18 cellular contexts compared by ENCODE assay signal in the genomic region with DNA sequence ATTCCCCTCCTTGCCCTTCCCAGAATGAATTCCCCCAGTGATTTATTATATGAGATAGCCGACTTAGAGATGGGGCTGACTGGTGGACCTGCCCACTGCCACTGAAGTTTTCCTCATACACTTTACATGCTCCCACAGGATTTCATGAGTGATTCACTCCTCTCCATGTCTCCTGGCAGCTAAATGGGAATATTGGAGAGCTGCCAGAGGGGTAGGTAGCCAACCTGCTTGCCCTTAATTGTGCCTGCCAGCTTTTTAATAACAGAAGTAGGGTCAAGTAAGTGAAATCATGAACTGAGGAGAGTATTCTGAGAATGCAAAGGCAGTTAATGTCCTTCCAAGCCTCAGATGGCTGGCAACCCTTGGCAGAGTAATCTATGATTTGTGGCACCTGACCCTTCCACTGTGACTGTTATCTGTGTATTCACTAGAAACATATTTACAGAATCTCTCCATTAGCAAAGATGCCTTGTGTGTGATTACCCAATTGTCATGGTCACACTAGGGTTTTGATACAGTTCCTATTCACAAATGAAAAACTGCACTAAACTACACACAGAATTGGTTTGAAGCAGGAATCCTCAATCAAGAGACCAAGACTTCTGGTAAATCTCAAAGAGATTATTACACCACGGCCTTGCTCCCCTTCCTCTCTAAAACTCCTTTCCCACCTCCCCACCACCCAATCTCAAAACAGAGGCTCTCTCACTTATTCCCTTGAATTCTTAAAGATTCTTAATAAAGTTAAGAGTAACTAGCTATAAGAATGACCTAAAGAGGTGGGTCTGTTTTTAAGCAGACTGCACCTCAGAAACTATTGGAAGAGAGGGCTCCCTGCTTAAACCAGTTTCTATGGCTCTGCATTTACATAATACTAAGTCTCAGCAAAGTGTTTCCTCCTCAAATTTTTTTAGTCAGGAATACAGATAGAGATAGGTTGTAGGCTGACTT. TPM values are rescaled to one million over a fixed set of nuclear protein-coding genes. Genes with fewer than 3 reads are reported as not detected.
DNase-seq lines count a peak whose midpoint lies in the region; TF ChIP-seq lines count a peak whose summit lies in the region.
"Had no signal": no experiment of that assay in that cellular context is flagged by ENCODE, and none has a peak within 500 bp of the region (broad histone marks: within the 10 kb centered on the region; RNA-seq: fewer than 3 reads in every experiment).

No MANE protein-coding gene starts in this region.

- H3K36me3 ChIP-seq in HEK293 (ENCODE audit: control insufficient read depth in 2 of 2, insufficient read depth in 1 of 2, low read length in 2 of 2) (no peaks in the 10 kb centered on the region), OCI-LY7 (ENCODE audit: insufficient read depth, low read length) (no peaks in the 10 kb centered on the region)

- no peak overlapping the region for H3K27ac Mint-ChIP-seq in HFFc6
- H3K27ac Mint-ChIP-seq: activated CD8-positive, alpha-beta T cell treated with anti-CD3 and anti-CD28 coated beads, Interleukin-2, amount 10 ng/mL, durations not matched to agents 7 days and 5 days; activated naive CD4-positive, alpha-beta T cell treated with anti-CD3 and anti-CD28 coated beads, Interleukin-2, amount 50 U/mL, for 72 hours had no signal

- intact Hi-C loops in OCI-LY7 (cut with micrococcal nuclease; ENCODE audit: unreplicated experiment) = no loop called here

- H3K4me2 ChIP-seq in OCI-LY7 (ENCODE audit: low read length) = no peak overlapping the region

- no TSS peak for BruUV-seq in OCI-LY7 (replicated peaks; lab: Mats Ljungman, UMichigan)

- H3K79me2 ChIP-seq in OCI-LY7 (ENCODE audit: insufficient read depth, low read depth, low read length) = no peaks in the 10 kb centered on the region

- H3K9me3 ChIP-seq in HEK293 (ENCODE audit: control insufficient read depth, insufficient read depth, low read depth, low read length) (no peaks in the 10 kb centered on the region), OCI-LY7 (ENCODE audit: low read length) (no peaks in the 10 kb centered on the region)

- H3K4me3 ChIP-seq in HEK293 (ENCODE audit: low read depth, low read length) (no peak overlapping the region), OCI-LY7 (ENCODE audit: low read depth, low read length, poor library complexity, severe bottlenecking) (no peak overlapping the region)
- H3K4me3 ChIP-seq: lung had no signal

- DNase-seq in COLO668 (lab: John Stamatoyannopoulos, UW; ENCODE audit: unreplicated experiment) (peak; percentile 73), NCI-H2171 treated with DMSO at 0.1 percent for 48 hours (lab: John Stamatoyannopoulos, UW) (peak; percentile 69), SHP77 treated with DMSO at 0.1 percent for 48 hours (lab: John Stamatoyannopoulos, UW) (peak; percentile 48), OCI-LY7 (ENCODE audit: low spot score) (no peak), RWPE1 (ENCODE audit: low spot score) (no peak), HFFc6 (no peak), activated gamma-delta T cell treated with Interleukin-2 at 50 U/mL for 16 hours (no peak)
- DNase-seq: activated CD4-positive, CD25-positive, alpha-beta regulatory T cell; activated CD8-positive, alpha-beta T cell treated with anti-CD3 and anti-CD28 coated beads, Interleukin-2, amount 10 ng/mL, durations not matched to agents 7 days and 5 days; activated T-cell treated with anti-CD3 and anti-CD28 coated beads, Interleukin-2, amount 50 U/mL, for 48 hours; KBM-7; MV-4-11; NCI-H82 had no signal

- POLR2A ChIA-PET in HEK293 (lab: Yijun Ruan, JAX) = no interaction called here
- POLR2A ChIA-PET in OCI-LY7 (lab: Charles Lee) = interaction anchor here (0.6 to 0.7 kb wide), 4 partner anchors 27 to 218 kb away, joined by 3 to 9 read pairs (median 3); no protein-coding TSS in a partner anchor
- POLR2A ChIA-PET in RWPE1 (lab: Yijun Ruan, JAX; ENCODE audit: low non-redundant PET) = no interaction called here

- H3K27ac ChIP-seq in HEK293 (ENCODE audit: extremely low read depth, low read depth, low read length) (no peak overlapping the region), OCI-LY7 (ENCODE audit: low read depth, low read length, poor library complexity, severe bottlenecking) (no peak overlapping the region), RWPE1 (no peak overlapping the region)

- no peaks in the 10 kb centered on the region for H3K4me1 Mint-ChIP-seq in HFFc6 (ENCODE audit: low read depth)

- H3K9me2 ChIP-seq in OCI-LY7 (ENCODE audit: insufficient read depth, low read length) = no peaks in the 10 kb centered on the region

- H4K20me1 ChIP-seq in OCI-LY7 (ENCODE audit: insufficient read depth, low read length) = no peaks in the 10 kb centered on the region

- no peak overlapping the region for H3K4me3 Mint-ChIP-seq in HFFc6
- H3K4me3 Mint-ChIP-seq: activated CD8-positive, alpha-beta T cell treated with anti-CD3 and anti-CD28 coated beads, Interleukin-2, amount 10 ng/mL, durations not matched to agents 7 days and 5 days had no signal

- peaks cover 4% of the 10 kb centered on the region; the same call in 1 of the 2 replicates for H3K36me3 Mint-ChIP-seq in HFFc6 (ENCODE audit: low read depth)

- H3K9me3 Mint-ChIP-seq in HFFc6 = peaks cover 4% of the 10 kb centered on the region; the same call in 1 of the 2 replicates

- TF ChIP-seq CTCF in HEK293 (tag by site-specific recombination; IDR thresholded peaks at IDR 0.05) (no peak), OCI-LY7 (conservative IDR thresholded peaks at IDR 0.05; ENCODE audit: low read length) (no peak), RWPE1 (conservative IDR thresholded peaks at IDR 0.05; ENCODE audit: low read depth) (no peak), HFFc6 (IDR thresholded peaks at IDR 0.05) (no peak)

- H2AFZ ChIP-seq in OCI-LY7 (ENCODE audit: low read length) = no peak overlapping the region

- CTCF ChIA-PET in HEK293 (lab: Yijun Ruan, JAX) = interaction anchor here (0.6 kb wide), 1 partner anchor 23 kb away, joined by 3 read pairs; no protein-coding TSS in a partner anchor
- CTCF ChIA-PET in OCI-LY7 (lab: Charles Lee; ENCODE audit: unreplicated experiment) = no interaction called here
- CTCF ChIA-PET in RWPE1 (lab: Yijun Ruan, JAX) = no interaction called here

- H3K27me3 Mint-ChIP-seq in HFFc6 (ENCODE audit: insufficient read depth) = peaks cover 41% of the 10 kb centered on the region

- H3K4me1 ChIP-seq in HEK293 (ENCODE audit: control insufficient read depth, insufficient read depth, low read length) (no peaks in the 10 kb centered on the region; the same call in 1 of the 2 replicates), OCI-LY7 (ENCODE audit: insufficient read depth, low read length, poor library complexity, severe bottlenecking) (no peaks in the 10 kb centered on the region)

TF ChIP-seq in HEK293, 187 proteins besides CTCF, POLR2A, EP300 and RAD21:
- TF ChIP-seq ZNF777 (tag by site-specific recombination; IDR thresholded peaks at IDR 0.05; ENCODE audit: borderline replicate concordance) (no peak), ZNF335 (tag by site-specific recombination; conservative IDR thresholded peaks at IDR 0.05) (peak; percentile 46; the same call in 1 of the 2 replicates), ZNF433 (tag by site-specific recombination; IDR thresholded peaks at IDR 0.05; ENCODE audit: low read depth) (no peak)
- TF ChIP-seq, protein P1, sequence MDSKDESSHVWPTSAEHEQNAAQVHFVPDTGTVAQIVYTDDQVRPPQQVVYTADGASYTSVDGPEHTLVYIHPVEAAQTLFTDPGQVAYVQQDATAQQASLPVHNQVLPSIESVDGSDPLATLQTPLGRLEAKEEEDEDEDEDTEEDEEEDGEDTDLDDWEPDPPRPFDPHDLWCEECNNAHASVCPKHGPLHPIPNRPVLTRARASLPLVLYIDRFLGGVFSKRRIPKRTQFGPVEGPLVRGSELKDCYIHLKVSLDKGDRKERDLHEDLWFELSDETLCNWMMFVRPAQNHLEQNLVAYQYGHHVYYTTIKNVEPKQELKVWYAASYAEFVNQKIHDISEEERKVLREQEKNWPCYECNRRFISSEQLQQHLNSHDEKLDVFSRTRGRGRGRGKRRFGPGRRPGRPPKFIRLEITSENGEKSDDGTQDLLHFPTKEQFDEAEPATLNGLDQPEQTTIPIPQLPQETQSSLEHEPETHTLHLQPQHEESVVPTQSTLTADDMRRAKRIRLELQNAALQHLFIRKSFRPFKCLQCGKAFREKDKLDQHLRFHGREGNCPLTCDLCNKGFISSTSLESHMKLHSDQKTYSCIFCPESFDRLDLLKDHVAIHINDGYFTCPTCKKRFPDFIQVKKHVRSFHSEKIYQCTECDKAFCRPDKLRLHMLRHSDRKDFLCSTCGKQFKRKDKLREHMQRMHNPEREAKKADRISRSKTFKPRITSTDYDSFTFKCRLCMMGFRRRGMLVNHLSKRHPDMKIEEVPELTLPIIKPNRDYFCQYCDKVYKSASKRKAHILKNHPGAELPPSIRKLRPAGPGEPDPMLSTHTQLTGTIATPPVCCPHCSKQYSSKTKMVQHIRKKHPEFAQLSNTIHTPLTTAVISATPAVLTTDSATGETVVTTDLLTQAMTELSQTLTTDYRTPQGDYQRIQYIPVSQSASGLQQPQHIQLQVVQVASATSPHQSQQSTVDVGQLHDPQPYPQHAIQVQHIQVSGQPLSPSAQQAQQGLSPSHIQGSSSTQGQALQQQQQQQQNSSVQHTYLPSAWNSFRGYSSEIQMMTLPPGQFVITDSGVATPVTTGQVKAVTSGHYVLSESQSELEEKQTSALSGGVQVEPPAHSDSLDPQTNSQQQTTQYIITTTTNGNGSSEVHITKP (tag by site-specific recombination; IDR thresholded peaks at IDR 0.05) = 0 out of 2 replicates have a peak, but pooled peaks have one; percentile 30

RNA-seq across cellular contexts. Expression of a gene that starts 17.2 kb away (rescaled TPM):
- not detected in 2 replicates for total RNA-seq in OCI-LY7 (2014; rRNA removed; shearing (Covaris generic))
- not detected in 2 replicates for total RNA-seq in OCI-LY7 (2022)
- total RNA-seq in HFFc6 (2021; fragmentation: NEBNext Ultra II Directional; extraction: Animal tissue kit (Norgen Biotek cat#: 25700)) = not detected
- total RNA-seq: activated CD8-positive, alpha-beta T cell treated with anti-CD3 and anti-CD28 coated beads, Interleukin-2, amount 10 ng/mL, durations not matched to agents 7 days and 5 days; activated naive CD4-positive, alpha-beta T cell treated with anti-CD3 and anti-CD28 coated beads, Interleukin-2, amount 50 U/mL, for 72 hours; subcutaneous adipose tissue; T-helper 2 cell treated with Interferon-gamma antibody and Interleukin-4, amounts not matched to agents 100 ng/mL and 5 ng/mL, for 36 hours had no signal

Comparison
In these comparisons a context has a peak if more than half of its experiments do, and no peak if none do; other contexts are left out.
1. DNase-seq: peak in COLO668 (single experiment), NCI-H2171 treated with DMSO at 0.1 percent for 48 hours (single experiment) and SHP77 treated with DMSO at 0.1 percent for 48 hours (single experiment); none in OCI-LY7 (single experiment), RWPE1 (single experiment), HFFc6 (single experiment) and activated gamma-delta T cell treated with Interleukin-2 at 50 U/mL for 16 hours (single experiment).